ENCODE assay signal across 16 cellular contexts in the genomic region with DNA sequence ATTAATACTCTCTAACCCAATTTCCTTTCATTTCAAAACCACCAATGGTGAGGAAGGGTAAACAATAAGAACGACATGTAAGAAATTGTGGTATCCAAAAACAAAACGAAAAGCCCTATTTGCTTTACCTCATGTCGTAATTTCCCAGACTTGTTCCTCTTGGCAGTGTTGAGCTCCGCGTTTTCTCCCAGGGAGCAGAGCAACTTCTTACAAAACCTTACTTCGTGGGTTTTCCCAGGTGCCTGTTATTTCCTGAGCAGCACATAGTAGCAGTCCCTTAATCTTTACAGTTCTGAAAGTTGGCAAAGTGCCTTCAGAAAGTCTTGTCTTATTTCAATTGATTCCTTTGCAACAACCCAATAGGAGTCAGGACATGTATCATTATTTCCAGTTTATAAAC.
DNase-seq lines count a peak whose midpoint lies in the region; ATAC-seq, FAIRE-seq and TF ChIP-seq lines count a peak whose summit lies in the region.
"Had no signal": no experiment of that assay in that cellular context is flagged by ENCODE, and none has a peak within 500 bp of the region (broad histone marks: within the 10 kb centered on the region; RNA-seq: fewer than 3 reads in every experiment).

No MANE protein-coding gene starts in this region.

- no peak overlapping the region for H3K4me3 Mint-ChIP-seq in activated naive CD4-positive, alpha-beta T cell treated with anti-CD3 and anti-CD28 coated beads for 36 hours
- no peak overlapping the region for H3K4me3 Mint-ChIP-seq in activated T-helper 2 cell treated with anti-CD3 and anti-CD28 coated beads, Interferon-gamma antibody, Interleukin-2, Interleukin-4, amounts not matched to agents 10 μg/mL and 5 μg/mL and 100 μg/mL, durations not matched to agents 14 hours and 24 hours and 36 hours (ENCODE audit: low read depth)
- H3K4me3 Mint-ChIP-seq: CD4-positive, alpha-beta T cell; natural killer cell had no signal

- intact Hi-C loops in sciatic nerve (cut with DNase I): no loop called here
- intact Hi-C loops in activated naive CD4-positive, alpha-beta T cell treated with anti-CD3 and anti-CD28 coated beads for 36 hours (cut with micrococcal nuclease): no loop called here
- intact Hi-C loops in activated T-helper 2 cell treated with anti-CD3 and anti-CD28 coated beads, Interferon-gamma antibody, Interleukin-2, Interleukin-4, amounts not matched to agents 10 μg/mL and 5 μg/mL and 100 μg/mL, durations not matched to agents 14 hours and 24 hours and 36 hours (cut with micrococcal nuclease): no loop called here

- ATAC-seq in sciatic nerve: peak; percentile 60
- ATAC-seq: natural killer cell had no signal

- no peaks in the 10 kb centered on the region for H3K9me3 Mint-ChIP-seq in activated naive CD4-positive, alpha-beta T cell treated with anti-CD3 and anti-CD28 coated beads for 36 hours
- H3K9me3 Mint-ChIP-seq in activated T-helper 2 cell treated with anti-CD3 and anti-CD28 coated beads, Interferon-gamma antibody, Interleukin-2, Interleukin-4, amounts not matched to agents 10 μg/mL and 5 μg/mL and 100 μg/mL, durations not matched to agents 14 hours and 24 hours and 36 hours: no peaks in the 10 kb centered on the region
- H3K9me3 Mint-ChIP-seq: CD4-positive, alpha-beta T cell; natural killer cell had no signal

- 35 to 38% methylated on average over 6 of the region's 6 CpGs for WGBS in esophagus, 2 donors

- no peak overlapping the region for H3K27ac Mint-ChIP-seq in activated naive CD4-positive, alpha-beta T cell treated with anti-CD3 and anti-CD28 coated beads for 36 hours
- H3K27ac Mint-ChIP-seq in activated T-helper 2 cell treated with anti-CD3 and anti-CD28 coated beads, Interferon-gamma antibody, Interleukin-2, Interleukin-4, amounts not matched to agents 10 μg/mL and 5 μg/mL and 100 μg/mL, durations not matched to agents 14 hours and 24 hours and 36 hours: no peak overlapping the region
- H3K27ac Mint-ChIP-seq: CD4-positive, alpha-beta T cell; natural killer cell had no signal

- no peaks in the 10 kb centered on the region for H3K9me3 ChIP-seq in esophagus (ENCODE audit: control insufficient read depth in 2 of 2, insufficient read depth in 1 of 2, low read depth in 1 of 2, low read length in 1 of 2)

- CTCF ChIA-PET in activated naive CD4-positive, alpha-beta T cell treated with anti-CD3 and anti-CD28 coated beads for 36 hours (lab: Charles Lee): no interaction called here

- H3K36me3 ChIP-seq in esophagus (ENCODE audit: control insufficient read depth in 2 of 2, insufficient read depth in 2 of 2, low read length in 1 of 2): no peaks in the 10 kb centered on the region

- TF ChIP-seq POLR2A in GM12892 (IDR thresholded peaks at IDR 0.05; ENCODE audit: low read depth, low read length): no peak

- H3K4me1 Mint-ChIP-seq in activated naive CD4-positive, alpha-beta T cell treated with anti-CD3 and anti-CD28 coated beads for 36 hours (ENCODE audit: low read depth): no peaks in the 10 kb centered on the region
- H3K4me1 Mint-ChIP-seq in activated T-helper 2 cell treated with anti-CD3 and anti-CD28 coated beads, Interferon-gamma antibody, Interleukin-2, Interleukin-4, amounts not matched to agents 10 μg/mL and 5 μg/mL and 100 μg/mL, durations not matched to agents 14 hours and 24 hours and 36 hours (ENCODE audit: low read depth): no peaks in the 10 kb centered on the region
- H3K4me1 Mint-ChIP-seq: natural killer cell had no signal

- FAIRE-seq in GM12892 (lab: Jason Lieb, UNC): peak; percentile 77

- no peaks in the 10 kb centered on the region for H3K36me3 Mint-ChIP-seq in activated naive CD4-positive, alpha-beta T cell treated with anti-CD3 and anti-CD28 coated beads for 36 hours (ENCODE audit: low read depth)
- no peaks in the 10 kb centered on the region for H3K36me3 Mint-ChIP-seq in activated T-helper 2 cell treated with anti-CD3 and anti-CD28 coated beads, Interferon-gamma antibody, Interleukin-2, Interleukin-4, amounts not matched to agents 10 μg/mL and 5 μg/mL and 100 μg/mL, durations not matched to agents 14 hours and 24 hours and 36 hours (ENCODE audit: low read depth)
- H3K36me3 Mint-ChIP-seq: natural killer cell had no signal

- H3K4me1 ChIP-seq in esophagus (ENCODE audit: control insufficient read depth in 2 of 2, insufficient read depth in 2 of 2, low read length in 1 of 2): peaks cover 0 to 11% of the 10 kb centered on the region in 2 donors

- H3K27me3 ChIP-seq in esophagus (ENCODE audit: control insufficient read depth in 1 of 2, insufficient read depth in 2 of 2, low read length in 2 of 2): no peaks in the 10 kb centered on the region

- peaks cover 6% of the 10 kb centered on the region for H3K27me3 Mint-ChIP-seq in activated naive CD4-positive, alpha-beta T cell treated with anti-CD3 and anti-CD28 coated beads for 36 hours (ENCODE audit: low read depth)
- H3K27me3 Mint-ChIP-seq in activated T-helper 2 cell treated with anti-CD3 and anti-CD28 coated beads, Interferon-gamma antibody, Interleukin-2, Interleukin-4, amounts not matched to agents 10 μg/mL and 5 μg/mL and 100 μg/mL, durations not matched to agents 14 hours and 24 hours and 36 hours (ENCODE audit: low read depth): peaks cover 4% of the 10 kb centered on the region
- H3K27me3 Mint-ChIP-seq: CD4-positive, alpha-beta T cell had no signal

- no peak for DNase-seq in GM12892 (ENCODE audit: insufficient read length)
- DNase-seq in RPMI7951 (ENCODE audit: low read depth): peak; percentile 11
- no peak for DNase-seq in sciatic nerve (ENCODE audit: low spot score)
- DNase-seq in NCI-H2107 (lab: John Stamatoyannopoulos, UW): no peak
- DNase-seq in activated naive CD4-positive, alpha-beta T cell treated with anti-CD3 and anti-CD28 coated beads for 36 hours: no peak
- no peak for DNase-seq in activated T-helper 2 cell treated with anti-CD3 and anti-CD28 coated beads, Interferon-gamma antibody, Interleukin-2, Interleukin-4, amounts not matched to agents 10 μg/mL and 5 μg/mL and 100 μg/mL, durations not matched to agents 14 hours and 24 hours and 36 hours (ENCODE audit: low spot score)
- DNase-seq in NCI-H2171 (lab: John Stamatoyannopoulos, UW): no peak
- DNase-seq: activated CD4-positive, CD25-positive, alpha-beta regulatory T cell; CD4-positive, alpha-beta T cell; effector CD8-positive, alpha-beta T cell; IMR-90; natural killer cell; NCI-H2227 treated with DMSO at 0.1 percent for 48 hours; Right ventricle myocardium superior; stimulated activated naive CD4-positive, alpha-beta T cell had no signal

- peak overlapping the region in 1 of 2 donors; percentile 37 for H3K4me3 ChIP-seq in esophagus (ENCODE audit: low read depth in 1 of 2, low read length in 2 of 2)

- peak overlapping the region; percentile 60 to 74 for H3K27ac ChIP-seq in esophagus (ENCODE audit: low read depth in 2 of 2, low read length in 1 of 2)
